Comparison of ENCODE assay signal across 25 cellular contexts in the genomic region with DNA sequence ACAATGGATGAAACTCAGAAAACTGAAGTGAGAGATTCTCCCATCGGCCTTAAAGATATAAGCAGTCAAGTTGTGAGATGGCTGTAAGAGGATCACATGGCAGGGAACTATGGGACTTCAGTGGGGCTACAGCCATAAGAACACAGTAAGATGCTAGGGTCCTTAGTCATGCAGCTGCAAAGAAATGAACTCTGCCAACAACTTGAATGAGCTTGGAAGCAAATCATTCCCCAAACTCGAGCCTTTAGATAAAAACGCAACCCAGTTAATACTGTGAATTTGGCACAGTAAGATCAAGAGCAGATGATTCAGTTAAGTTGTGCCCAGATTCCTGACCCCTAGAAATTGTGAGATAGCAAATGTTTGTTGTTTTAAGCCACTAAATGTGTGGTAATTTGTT.
DNase-seq lines count a peak whose midpoint lies in the region; ATAC-seq and TF ChIP-seq lines count a peak whose summit lies in the region.
"Had no signal": no experiment of that assay in that cellular context is flagged by ENCODE, and none has a peak within 500 bp of the region (broad histone marks: within the 10 kb centered on the region; RNA-seq: fewer than 3 reads in every experiment).

No MANE protein-coding gene starts in this region.

- H3K4me1 Mint-ChIP-seq in CD4-positive, CD25-positive, alpha-beta regulatory T cell = peaks cover 13 to 53% (median 39%) of the 10 kb centered on the region in 4 donors

- no peak for TF ChIP-seq CTCF in astrocyte of the cerebellum (IDR thresholded peaks at IDR 0.05; ENCODE audit: low read depth, low read length, missing control alignments)
- TF ChIP-seq CTCF in heart left ventricle (IDR thresholded peaks at IDR 0.05) = no peak
- TF ChIP-seq CTCF in heart right ventricle (IDR thresholded peaks at IDR 0.05) = no peak

- H3K27ac Mint-ChIP-seq in CD4-positive, CD25-positive, alpha-beta regulatory T cell = peak overlapping the region; percentile 81 to 97 (median 83)
- H3K27ac Mint-ChIP-seq: dendritic cell treated with granulocyte-macrophage colony-stimulating factor and Interleukin-4, amounts not matched to agents 40 ng/mL and 50 ng/mL, for 4 days; stimulated activated naive CD8-positive, alpha-beta T cell treated with anti-CD3 and anti-CD28 coated beads, Interleukin-15, amount 100 ng/mL, for 72 hours; T-helper 1 cell treated with Interleukin-12 subunit alpha and Interleukin-12 subunit beta and Interleukin-4 antibody, amounts not matched to agents 30 μg/mL and 1 μg/mL, for 36 hours had no signal

- no peak for TF ChIP-seq POLR2A in heart left ventricle (IDR thresholded peaks at IDR 0.05)

- 70 to 84% (median 79%) methylated on average over 3 of the region's 3 CpGs for WGBS in heart left ventricle, 4 donors
- 75 to 84% methylated on average over 3 of the region's 3 CpGs for WGBS in heart right ventricle, 2 donors

- no peak for ATAC-seq in CD4-positive, CD25-positive, alpha-beta regulatory T cell (ENCODE audit: low read depth in 2 of 2)
- no peak for ATAC-seq in heart left ventricle
- no peak for ATAC-seq in heart right ventricle
- no peak for ATAC-seq in HG03354 (IDR thresholded peaks at IDR 0.05; ENCODE audit: poor library complexity, severe bottlenecking, unreplicated experiment)
- ATAC-seq: left colon; stimulated activated naive CD8-positive, alpha-beta T cell treated with anti-CD3 and anti-CD28 coated beads, Interleukin-15, amount 100 ng/mL, for 72 hours had no signal

- no peaks in the 10 kb centered on the region for H3K27me3 Mint-ChIP-seq in CD4-positive, CD25-positive, alpha-beta regulatory T cell
- H3K27me3 Mint-ChIP-seq: dendritic cell treated with granulocyte-macrophage colony-stimulating factor and Interleukin-4, amounts not matched to agents 40 ng/mL and 50 ng/mL, for 4 days; stimulated activated naive CD8-positive, alpha-beta T cell treated with anti-CD3 and anti-CD28 coated beads, Interleukin-15, amount 100 ng/mL, for 72 hours had no signal

- no peaks in the 10 kb centered on the region for H3K27me3 ChIP-seq in CD4-positive, CD25-positive, alpha-beta regulatory T cell (ENCODE audit: control insufficient read depth, insufficient read depth, low read length)
- H3K27me3 ChIP-seq in heart left ventricle (no peaks in the 10 kb centered on the region), heart right ventricle (no peaks in the 10 kb centered on the region)
- H3K27me3 ChIP-seq: esophagus squamous epithelium, tibial artery had no signal

- intact Hi-C loops in heart left ventricle (cut with DNase I) (no loop called here), heart right ventricle (cut with DNase I) (no loop called here)

- in situ Hi-C loops in astrocyte of the cerebellum (cut with HindIII; ENCODE audit: low sequenced_read_pairs) = no loop called here

- no peak overlapping the region for H3K27ac ChIP-seq in CD4-positive, CD25-positive, alpha-beta regulatory T cell (ENCODE audit: insufficient read depth, low read length, poor library complexity, severe bottlenecking)
- H3K27ac ChIP-seq in heart left ventricle (no peak overlapping the region), heart right ventricle (no peak overlapping the region)
- H3K27ac ChIP-seq: esophagus squamous epithelium, KMS-11, prostate gland, tibial artery had no signal

- H3K9me3 ChIP-seq in CD4-positive, CD25-positive, alpha-beta regulatory T cell (ENCODE audit: control insufficient read depth in 2 of 2, low read length in 2 of 2) = no peaks in the 10 kb centered on the region
- H3K9me3 ChIP-seq in heart left ventricle (no peaks in the 10 kb centered on the region), heart right ventricle (no peaks in the 10 kb centered on the region)
- H3K9me3 ChIP-seq: esophagus squamous epithelium, prostate gland, tibial artery had no signal

- H3K4me1 ChIP-seq in CD4-positive, CD25-positive, alpha-beta regulatory T cell (ENCODE audit: control insufficient read depth, insufficient read depth, low read length, poor library complexity, severe bottlenecking) = peaks cover 24% of the 10 kb centered on the region
- H3K4me1 ChIP-seq in heart left ventricle = peaks cover 0 to 8% (median 0%) of the 10 kb centered on the region in 12 donors
- peaks cover 0 to 10% (median 0%) of the 10 kb centered on the region in 9 donors for H3K4me1 ChIP-seq in heart right ventricle
- H3K4me1 ChIP-seq: prostate gland, tibial artery had no signal

- peak overlapping the region in 1 of 4 donors; percentile 36 for H3K4me3 Mint-ChIP-seq in CD4-positive, CD25-positive, alpha-beta regulatory T cell
- H3K4me3 Mint-ChIP-seq: dendritic cell treated with granulocyte-macrophage colony-stimulating factor and Interleukin-4, amounts not matched to agents 40 ng/mL and 50 ng/mL, for 4 days; stimulated activated naive CD8-positive, alpha-beta T cell treated with anti-CD3 and anti-CD28 coated beads, Interleukin-15, amount 100 ng/mL, for 72 hours; T-helper 1 cell treated with Interleukin-12 subunit alpha and Interleukin-12 subunit beta and Interleukin-4 antibody, amounts not matched to agents 30 μg/mL and 1 μg/mL, for 36 hours had no signal

- no peak overlapping the region for H3K4me3 ChIP-seq in CD4-positive, CD25-positive, alpha-beta regulatory T cell (ENCODE audit: low read depth, low read length)
- H3K4me3 ChIP-seq in astrocyte of the cerebellum (ENCODE audit: low read depth, low read length) (no peak overlapping the region), heart left ventricle (no peak overlapping the region), heart right ventricle (no peak overlapping the region)
- H3K4me3 ChIP-seq: esophagus squamous epithelium, prostate gland, tibial artery had no signal

- no peaks in the 10 kb centered on the region for H3K36me3 Mint-ChIP-seq in CD4-positive, CD25-positive, alpha-beta regulatory T cell

- no peak for DNase-seq in CD4-positive, CD25-positive, alpha-beta regulatory T cell
- DNase-seq in HCEC 1CT = peak; percentile 2
- peak; percentile 33 for DNase-seq in astrocyte of the cerebellum (ENCODE audit: low read depth)
- peak; percentile 51 for DNase-seq in fibroblast of the conjunctiva (ENCODE audit: low read depth)
- no peak for DNase-seq in NCI-H2029 (lab: John Stamatoyannopoulos, UW)
- no peak for DNase-seq in heart left ventricle
- DNase-seq in heart right ventricle = no peak
- DNase-seq: activated CD4-positive, alpha-beta T cell treated with anti-CD3 and anti-CD28 coated beads, Interleukin-2, amount 50 U/mL, for 1 hour; AML-193; caudate nucleus; DMS153; esophagus squamous epithelium; GDM1; left colon; NCI-H1048; NCI-H187; NCI-H2227 treated with DMSO at 0.1 percent for 48 hours; NCI-H748 treated with DMSO at 0.1 percent for 48 hours; stimulated activated naive CD8-positive, alpha-beta T cell treated with anti-CD3 and anti-CD28 coated beads, Interleukin-15, amount 100 ng/mL, for 72 hours; tibial artery had no signal

- no peaks in the 10 kb centered on the region for H3K36me3 ChIP-seq in CD4-positive, CD25-positive, alpha-beta regulatory T cell (ENCODE audit: control insufficient read depth, insufficient read depth, low read length)
- no peaks in the 10 kb centered on the region for H3K36me3 ChIP-seq in heart left ventricle
- H3K36me3 ChIP-seq in heart right ventricle = no peaks in the 10 kb centered on the region
- H3K36me3 ChIP-seq: esophagus squamous epithelium, prostate gland had no signal

- no peaks in the 10 kb centered on the region for H3K9me3 Mint-ChIP-seq in CD4-positive, CD25-positive, alpha-beta regulatory T cell
- H3K9me3 Mint-ChIP-seq: dendritic cell treated with granulocyte-macrophage colony-stimulating factor and Interleukin-4, amounts not matched to agents 40 ng/mL and 50 ng/mL, for 4 days; stimulated activated naive CD8-positive, alpha-beta T cell treated with anti-CD3 and anti-CD28 coated beads, Interleukin-15, amount 100 ng/mL, for 72 hours; T-helper 1 cell treated with Interleukin-12 subunit alpha and Interleukin-12 subunit beta and Interleukin-4 antibody, amounts not matched to agents 30 μg/mL and 1 μg/mL, for 36 hours had no signal

Comparison
In these comparisons a context has a peak if more than half of its experiments do, and no peak if none do; other contexts are left out.
1. DNase-seq: peak in HCEC 1CT (single experiment), astrocyte of the cerebellum (single experiment) and fibroblast of the conjunctiva (single experiment); none in CD4-positive, CD25-positive, alpha-beta regulatory T cell (0 of 3), NCI-H2029 (single experiment), heart left ventricle (0 of 5) and heart right ventricle (0 of 2).